Comparison of ENCODE assay signal across 8 cellular contexts in genomic region chr10:27240212-27240890, GRCh38. TPM values are rescaled to one million over a fixed set of nuclear protein-coding genes. Genes with fewer than 3 reads are reported as not detected.
DNase-seq lines count a peak whose midpoint lies in the region; ATAC-seq and TF ChIP-seq lines count a peak whose summit lies in the region.

ACBD5 (minus strand) TSS chr10:27240797; CDS start chr10:27240688, 109 bp downstream.

- CTCF ChIA-PET in mammary epithelial cell (lab: Charles Lee; ENCODE audit: low non-redundant PET) = interaction anchor here (1.2 kb wide), 1 partner anchor 17 kb away, joined by 4 read pairs; no protein-coding TSS in a partner anchor

- H3K9ac ChIP-seq in mammary epithelial cell (ENCODE audit: insufficient read depth, low read length) = peak within 1 kb of the TSS; percentile 69
- peak within 1 kb of the TSS; percentile 84; the same call in 1 of the 2 replicates for H3K9ac ChIP-seq in iPS-20b (ENCODE audit: low read depth, low read length)
- H3K9ac ChIP-seq in skeletal muscle tissue (ENCODE audit: low read depth in 1 of 3, low read length in 3 of 3) = peak within 1 kb of the TSS; percentile 92 to 98 (median 97)

- H3K4me3 ChIP-seq in WI38 (ENCODE audit: low read depth, low read length) (peak within 1 kb of the TSS; percentile 74), mammary epithelial cell (replicated peaks in 1 of 3; ENCODE audit: insufficient read depth in 1 of 3, low read depth in 2 of 3, low read length in 3 of 3) (peak within 1 kb of the TSS; percentile 73 to 91 (median 74)), iPS-20b (ENCODE audit: low read length) (peak within 1 kb of the TSS; percentile 93), skeletal muscle tissue (ENCODE audit: low read length in 3 of 3) (peak within 1 kb of the TSS; percentile 85 to 96 (median 95))

- peak within 1 kb of the TSS; percentile 95 for H3K4me2 ChIP-seq in mammary epithelial cell (ENCODE audit: insufficient read depth, low read depth, low read length)

- H3K79me2 ChIP-seq in mammary epithelial cell (ENCODE audit: insufficient read depth, low read length) = peaks cover 28% of the 10 kb centered on the region

- in situ Hi-C loops in mammary epithelial cell (cut with MboI; ENCODE audit: low sequenced_read_pairs in 2 of 2) = no loop called here

- TF ChIP-seq CTCF in WI38 (IDR thresholded peaks at IDR 0.05; ENCODE audit: low read depth, low read length) = no peak
- TF ChIP-seq CTCF in mammary epithelial cell (conservative IDR thresholded peaks at IDR 0.05 in 1 of 2, IDR thresholded peaks at IDR 0.05 in 1 of 2; ENCODE audit: extremely low read depth in 1 of 2, insufficient read depth in 1 of 2, low read depth in 1 of 2, low read length in 2 of 2) = no peak

- dilution Hi-C loops in mammary epithelial cell (cut with HindIII; ENCODE audit: low sequenced_read_pairs) = no loop called here

- H3K4me1 ChIP-seq in mammary epithelial cell (ENCODE audit: insufficient read depth, low read length) = peaks cover 19% of the 10 kb centered on the region
- peaks cover 6% of the 10 kb centered on the region; the same call in 1 of the 2 replicates for H3K4me1 ChIP-seq in iPS-20b (ENCODE audit: insufficient read depth, low read length)
- H3K4me1 ChIP-seq in skeletal muscle tissue (ENCODE audit: control insufficient read depth in 3 of 3, insufficient read depth in 3 of 3, low read length in 3 of 3) = peaks cover 12 to 27% (median 13%) of the 10 kb centered on the region in 3 donors

- H3K9me3 ChIP-seq in mammary epithelial cell (replicated peaks; ENCODE audit: insufficient read depth, low read length) (no peaks in the 10 kb centered on the region), iPS-20b (ENCODE audit: insufficient read depth, low read depth, low read length) (no peaks in the 10 kb centered on the region), skeletal muscle tissue (ENCODE audit: control insufficient read depth in 3 of 3, low read length in 3 of 3) (no peaks in the 10 kb centered on the region)

- H3K36me3 ChIP-seq in mammary epithelial cell (ENCODE audit: insufficient read depth, low read length) (no peaks in the 10 kb centered on the region), iPS-20b (ENCODE audit: insufficient read depth, low read depth, low read length) (no peaks in the 10 kb centered on the region), skeletal muscle tissue (ENCODE audit: control insufficient read depth in 3 of 3, insufficient read depth in 3 of 3, low read length in 3 of 3) (no peaks in the 10 kb centered on the region)

- ATAC-seq in GM18511 (IDR thresholded peaks at IDR 0.05; ENCODE audit: unreplicated experiment) = peak; percentile 58
- peak; percentile 51 for ATAC-seq in HG03025 (IDR thresholded peaks at IDR 0.05; ENCODE audit: low FRiP score, unreplicated experiment)

- H4K20me1 ChIP-seq in mammary epithelial cell (ENCODE audit: insufficient read depth, low read length) = no peaks in the 10 kb centered on the region

- DNase-seq in A172 (ENCODE audit: low spot score) = peak; percentile 80
- peak; percentile 80 for DNase-seq in NCI-H2171 treated with DMSO at 0.1 percent for 48 hours (lab: John Stamatoyannopoulos, UW)
- peak; percentile 71 for DNase-seq in mammary epithelial cell

- no TSS peak for BruUV-seq in mammary epithelial cell (replicated peaks; lab: Mats Ljungman, UMichigan)

- H3K27ac ChIP-seq in mammary epithelial cell (ENCODE audit: insufficient read depth, low read depth, low read length) (peak within 1 kb of the TSS; percentile 75), iPS-20b (ENCODE audit: low read length) (peak within 1 kb of the TSS; percentile 85), skeletal muscle tissue (ENCODE audit: low read depth, low read length) (peak within 1 kb of the TSS; percentile 95)

- intact Hi-C loops in mammary epithelial cell (cut with micrococcal nuclease) = loop anchor here (5.0 to 10.0 kb wide), 3 partner anchors 138 to 546 kb away; partner anchors contain the start of genes ANKRD26, PDSS1 and RAB18

- 0% methylated on average over 10 of the region's 48 CpGs for WGBS in mammary epithelial cell (ENCODE audit: low coverage, missing lambda C conversion rate)

- H2AFZ ChIP-seq in mammary epithelial cell (ENCODE audit: low read depth, low read length) = peak within 1 kb of the TSS; percentile 92

- H3K27me3 ChIP-seq in mammary epithelial cell (ENCODE audit: insufficient read depth, low read length) (no peaks in the 10 kb centered on the region), iPS-20b (ENCODE audit: insufficient read depth, low read length) (no peaks in the 10 kb centered on the region), skeletal muscle tissue (ENCODE audit: control insufficient read depth in 3 of 3, insufficient read depth in 3 of 3, low read length in 3 of 3) (no peaks in the 10 kb centered on the region)

RNA-seq across cellular contexts. Expression of gene ACBD5, which starts in this region (rescaled TPM):
- 28.6 and 38.5 TPM in 2 replicates for total RNA-seq in A172 (2014; rRNA removed; shearing (Covaris generic))
- 10 to 100 TPM; 18.8 to 21.5 TPM for total RNA-seq in mammary epithelial cell
- 7.5 TPM for polyA plus RNA-seq in mammary epithelial cell
- 10.9 TPM for polyA minus RNA-seq in mammary epithelial cell
- 15.7 TPM for total RNA-seq in skeletal muscle tissue

Comparison
In these comparisons a context has a peak if more than half of its experiments do, and no peak if none do; other contexts are left out.
1. Peak in every context shown above with its lines: DNase-seq, ATAC-seq, H3K4me3 ChIP-seq and H3K27ac ChIP-seq.